ENCODE assay signal across 25 cellular contexts in the genomic region with DNA sequence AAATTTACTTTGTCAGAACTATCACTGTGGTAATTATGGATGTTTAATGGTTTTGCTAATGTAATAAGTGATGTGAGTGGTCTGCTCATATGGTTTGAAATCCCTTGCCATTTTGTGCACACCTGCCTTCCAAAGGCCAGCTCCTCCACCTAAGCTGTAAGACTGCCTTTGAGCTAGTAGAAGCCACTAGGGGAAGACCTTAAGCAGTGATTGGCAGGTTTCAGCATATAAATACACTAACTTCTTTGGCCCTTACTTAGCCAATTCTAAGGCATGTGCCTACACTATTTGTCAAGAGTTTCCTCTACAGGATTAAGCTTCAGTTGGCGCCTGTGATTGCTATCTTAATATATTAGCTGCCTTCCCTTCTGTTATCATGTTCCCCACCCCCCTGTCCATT.
"Had no signal": no experiment of that assay in that cellular context is flagged by ENCODE, and none has a peak within 500 bp of the region (broad histone marks: within the 10 kb centered on the region; RNA-seq: fewer than 3 reads in every experiment).

No MANE protein-coding gene starts in this region.

- H3K27ac ChIP-seq: breast epithelium, colonic mucosa had no signal

- H3K4me1 Mint-ChIP-seq: activated CD4-positive, alpha-beta T cell treated with anti-CD3 and anti-CD28 coated beads, Interleukin-2, amount 10 ng/mL, durations not matched to agents 24 days and 14 days; activated CD8-positive, alpha-beta memory T cell treated with anti-CD3 and anti-CD28 coated beads, Interleukin-2, amount 10 ng/mL, durations not matched to agents 7 days and 5 days had no signal

- H3K36me3 ChIP-seq: breast epithelium, colonic mucosa had no signal

- H3K9me3 Mint-ChIP-seq: activated CD4-positive, alpha-beta T cell treated with anti-CD3 and anti-CD28 coated beads, Interleukin-2, amount 10 ng/mL, durations not matched to agents 24 days and 14 days; activated naive CD4-positive, alpha-beta T cell treated with anti-CD3 and anti-CD28 coated beads, Interleukin-2, amount 50 U/mL, for 24 hours; activated T-cell treated with anti-CD3 and anti-CD28 coated beads, Interleukin-2, amount 50 U/mL, for 24 hours; activated T-helper 1 cell treated with anti-CD3 and anti-CD28 coated beads, Interleukin-12 subunit alpha, Interleukin-12 subunit beta, Interleukin-2, Interleukin-4 antibody, amounts not matched to agents 30 ng/mL and 10 ng/mL and 1 ng/mL, durations not matched to agents 14 hours and 24 hours and 36 hours had no signal

- H3K4me3 ChIP-seq: breast epithelium, colonic mucosa had no signal

- H3K9me3 ChIP-seq: breast epithelium, colonic mucosa had no signal

- H3K27ac Mint-ChIP-seq: activated CD4-positive, alpha-beta T cell treated with anti-CD3 and anti-CD28 coated beads, Interleukin-2, amount 10 ng/mL, durations not matched to agents 24 days and 14 days; activated CD8-positive, alpha-beta memory T cell treated with anti-CD3 and anti-CD28 coated beads, Interleukin-2, amount 10 ng/mL, durations not matched to agents 7 days and 5 days; activated naive CD4-positive, alpha-beta T cell treated with anti-CD3 and anti-CD28 coated beads, Interleukin-2, amount 50 U/mL, for 24 hours; activated T-cell treated with anti-CD3 and anti-CD28 coated beads, Interleukin-2, amount 50 U/mL, for 24 hours; activated T-helper 1 cell treated with anti-CD3 and anti-CD28 coated beads, Interleukin-12 subunit alpha, Interleukin-12 subunit beta, Interleukin-2, Interleukin-4 antibody, amounts not matched to agents 30 ng/mL and 10 ng/mL and 1 ng/mL, durations not matched to agents 14 hours and 24 hours and 36 hours; T-helper 17 cell had no signal

- H3K4me3 Mint-ChIP-seq: activated CD4-positive, alpha-beta T cell treated with anti-CD3 and anti-CD28 coated beads, Interleukin-2, amount 10 ng/mL, durations not matched to agents 24 days and 14 days; activated CD8-positive, alpha-beta memory T cell treated with anti-CD3 and anti-CD28 coated beads, Interleukin-2, amount 10 ng/mL, durations not matched to agents 7 days and 5 days; activated naive CD4-positive, alpha-beta T cell treated with anti-CD3 and anti-CD28 coated beads, Interleukin-2, amount 50 U/mL, for 24 hours; activated T-cell treated with anti-CD3 and anti-CD28 coated beads, Interleukin-2, amount 50 U/mL, for 24 hours; activated T-helper 1 cell treated with anti-CD3 and anti-CD28 coated beads, Interleukin-12 subunit alpha, Interleukin-12 subunit beta, Interleukin-2, Interleukin-4 antibody, amounts not matched to agents 30 ng/mL and 10 ng/mL and 1 ng/mL, durations not matched to agents 14 hours and 24 hours and 36 hours; T-helper 17 cell had no signal

- H3K27me3 Mint-ChIP-seq: activated CD4-positive, alpha-beta T cell treated with anti-CD3 and anti-CD28 coated beads, Interleukin-2, amount 10 ng/mL, durations not matched to agents 24 days and 14 days; activated CD8-positive, alpha-beta memory T cell treated with anti-CD3 and anti-CD28 coated beads, Interleukin-2, amount 10 ng/mL, durations not matched to agents 7 days and 5 days; activated naive CD4-positive, alpha-beta T cell treated with anti-CD3 and anti-CD28 coated beads, Interleukin-2, amount 50 U/mL, for 24 hours; activated T-cell treated with anti-CD3 and anti-CD28 coated beads, Interleukin-2, amount 50 U/mL, for 24 hours; T-helper 17 cell had no signal

- FAIRE-seq: TTC549 had no signal

- H3K27me3 ChIP-seq: breast epithelium, colonic mucosa had no signal

- H3K4me1 ChIP-seq: breast epithelium, colonic mucosa had no signal

- DNase-seq: activated CD4-positive, alpha-beta T cell treated with anti-CD3 and anti-CD28 coated beads for 1 hour; activated CD4-positive, alpha-beta T cell treated with anti-CD3 and anti-CD28 coated beads, Interleukin-2, amount 10 ng/mL, durations not matched to agents 24 days and 14 days; activated CD4-positive, alpha-beta T cell treated with anti-CD3 and anti-CD28 coated beads, Interleukin-2, amount 50 U/mL, for 48 hours; activated CD8-positive, alpha-beta memory T cell treated with anti-CD3 and anti-CD28 coated beads, Interleukin-2, amount 10 ng/mL, durations not matched to agents 7 days and 5 days; activated effector memory CD4-positive, alpha-beta T cell treated with Interleukin-2 at 50 U/mL for 16 hours; activated naive CD4-positive, alpha-beta T cell; activated T-cell treated with anti-CD3 and anti-CD28 coated beads, Interleukin-2, amount 50 U/mL, for 24 hours; aorta; caudate nucleus; colonic mucosa; Karpas-422; MM.1S; NCI-H1105; NCI-H1436; NCI-H1694 treated with DMSO at 0.1 percent for 48 hours; NCI-H2029 treated with DMSO at 0.1 percent for 48 hours; NCI-H524; NK-92 treated with Interleukin-12 subunit alpha and Interleukin-12 subunit beta, amount 100 ng/mL, for 24 hours; SHP77 treated with DMSO at 0.1 percent for 48 hours; T-helper 17 cell; T-helper 9 cell had no signal

- ATAC-seq: activated CD8-positive, alpha-beta memory T cell treated with anti-CD3 and anti-CD28 coated beads, Interleukin-2, amount 10 ng/mL, durations not matched to agents 7 days and 5 days; T-helper 17 cell had no signal
